In the genomic region with DNA sequence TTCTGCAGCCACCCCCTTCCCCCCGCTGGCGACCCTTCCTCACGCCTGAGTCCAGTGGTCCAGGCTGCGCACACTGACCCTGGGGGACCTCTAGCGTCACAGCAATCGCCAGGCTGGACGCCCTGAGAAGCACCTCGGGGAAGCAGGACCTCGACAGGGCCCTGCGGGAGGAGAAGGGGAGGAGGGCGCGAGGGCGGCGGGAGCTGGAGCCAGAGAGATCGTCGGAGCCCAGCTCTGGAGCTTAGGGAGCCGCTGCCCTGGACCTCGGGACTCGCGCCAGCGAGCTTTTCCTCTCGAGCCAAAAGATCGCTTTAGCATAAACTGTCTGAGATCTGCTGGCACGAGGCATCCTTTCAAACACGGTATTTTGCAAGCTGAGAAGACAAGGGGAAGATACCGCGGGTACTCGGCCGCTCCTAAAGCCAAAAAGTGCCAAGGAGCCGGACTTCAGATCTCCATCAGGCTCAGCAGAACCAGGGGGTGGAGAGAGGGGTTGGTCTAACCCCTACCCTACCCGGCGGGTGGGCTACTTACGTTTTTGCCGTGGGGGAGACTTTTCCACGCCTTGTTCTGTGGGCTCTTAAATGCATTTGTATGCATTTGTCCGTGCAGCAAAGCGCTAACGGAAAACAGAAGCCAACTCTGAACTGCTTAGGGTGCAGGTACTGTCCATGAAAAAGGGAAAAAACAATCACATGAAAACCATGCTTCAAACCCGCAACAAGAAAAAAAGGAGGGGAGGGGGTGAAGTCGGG, we compare ENCODE assay signal across 8 cellular contexts. TPM values are rescaled to one million over a fixed set of nuclear protein-coding genes. Genes with fewer than 3 reads are reported as not detected.
DNase-seq lines count a peak whose midpoint lies in the region; ATAC-seq and TF ChIP-seq lines count a peak whose summit lies in the region.

No MANE protein-coding gene starts in this region.

- H3K36me3 ChIP-seq in right lobe of liver, result no peaks in the 10 kb centered on the region
- no peaks in the 10 kb centered on the region for H3K36me3 ChIP-seq in upper lobe of left lung

- no peak for TF ChIP-seq EP300 in upper lobe of left lung (IDR thresholded peaks at IDR 0.05)

- peak overlapping the region; percentile 40 for H3K4me3 ChIP-seq in HL-60 (replicated peaks; ENCODE audit: insufficient read depth, low read length)
- peak overlapping the region; percentile 53 for H3K4me3 ChIP-seq in choroid plexus epithelial cell (ENCODE audit: low read depth, low read length)
- peak overlapping the region; percentile 3 to 22 (median 6) for H3K4me3 ChIP-seq in right lobe of liver
- H3K4me3 ChIP-seq in upper lobe of left lung, result peak overlapping the region; percentile 19 to 47 (median 34)

- H3K27me3 ChIP-seq in HL-60 (ENCODE audit: insufficient read depth, poor library complexity, severe bottlenecking) (peaks cover 40% of the 10 kb centered on the region), right lobe of liver (no peaks in the 10 kb centered on the region), upper lobe of left lung (peaks cover 0 to 11% (median 3%) of the 10 kb centered on the region in 4 donors)

- H3K27ac ChIP-seq in HL-60 (replicated peaks) (no peak overlapping the region), right lobe of liver (no peak overlapping the region), upper lobe of left lung (no peak overlapping the region)

- intact Hi-C loops in right lobe of liver (cut with DNase I), result no loop called here

- H3K4me1 ChIP-seq in right lobe of liver (peaks cover 0 to 12% (median 0%) of the 10 kb centered on the region in 4 donors), upper lobe of left lung (peaks cover 8 to 28% (median 20%) of the 10 kb centered on the region in 4 donors)

- no peak for TF ChIP-seq POLR2A in right lobe of liver (IDR thresholded peaks at IDR 0.05)
- no peak for TF ChIP-seq POLR2A in upper lobe of left lung (IDR thresholded peaks at IDR 0.05)

- H3K9me3 ChIP-seq in right lobe of liver (no peaks in the 10 kb centered on the region), upper lobe of left lung (no peaks in the 10 kb centered on the region)

- ATAC-seq in right lobe of liver (peak; percentile 30 to 43 (median 35)), upper lobe of left lung (ENCODE audit: low FRiP score in 2 of 2) (peak; percentile 17 to 68), GM19455 (IDR thresholded peaks at IDR 0.05; ENCODE audit: unreplicated experiment) (no peak), GM18909 (IDR thresholded peaks at IDR 0.05; ENCODE audit: poor library complexity, unreplicated experiment) (no peak)

- no peak for TF ChIP-seq CTCF in HL-60 (IDR thresholded peaks at IDR 0.05; ENCODE audit: insufficient read depth, low read length)
- no peak for TF ChIP-seq CTCF in choroid plexus epithelial cell (conservative IDR thresholded peaks at IDR 0.05; ENCODE audit: low read depth, low read length)
- no peak for TF ChIP-seq CTCF in right lobe of liver (IDR thresholded peaks at IDR 0.05)
- no peak for TF ChIP-seq CTCF in upper lobe of left lung (IDR thresholded peaks at IDR 0.05)

- peak; percentile 27 for DNase-seq in AG08395 (ENCODE audit: low spot score)
- DNase-seq in HL-60 (ENCODE audit: low read depth in 1 of 2, low spot score in 1 of 2), result no peak
- DNase-seq in choroid plexus epithelial cell (ENCODE audit: low read depth), result peak; percentile 45
- DNase-seq in right lobe of liver, result peak; percentile 22 to 55 (median 45)
- DNase-seq in upper lobe of left lung, result peak in 1 of 2 donors; percentile 80
- no peak for DNase-seq in HK-2 (ENCODE audit: unreplicated experiment)

- WGBS in right lobe of liver (ENCODE audit: insufficient coverage, low coverage, low lambda C conversion rate, missing lambda C conversion rate), result 1% methylated on average over 21 of the region's 40 CpGs
- 1% methylated on average over 8 to 39 of the region's 40 CpGs for WGBS in upper lobe of left lung, 2 donors

RNA-seq across cellular contexts. Expression of gene COL24A1, which starts 0.6 kb away (rescaled TPM):
- total RNA-seq in right lobe of liver (under 1 TPM in 2 of 6 experiments, not detected in 4; 0.05 to 0.07 TPM), upper lobe of left lung (1 to 10 TPM in 2 of 6 donors, under 1 TPM in 4; 0.30 to 2.1 (median 0.68) TPM)

Comparison
In these comparisons a context has a peak if more than half of its experiments do, and no peak if none do; other contexts are left out.
1. DNase-seq: peak in AG08395 (single experiment), choroid plexus epithelial cell (single experiment) and right lobe of liver (3 of 3); none in HL-60 (0 of 2) and HK-2 (single experiment).
2. ATAC-seq: peak in right lobe of liver (4 of 4) and upper lobe of left lung (2 of 2); none in GM19455 (single experiment) and GM18909 (single experiment).
3. Peak in every context shown above with its lines, with median percentiles within 50 percentile points of each other: H3K4me3 ChIP-seq.